34 cellular contexts compared by ENCODE assay signal in genomic region chr6:11814819-11815218, GRCh38. TPM values are rescaled to one million over a fixed set of nuclear protein-coding genes. Genes with fewer than 3 reads are reported as not detected.
DNase-seq lines count a peak whose midpoint lies in the region; ATAC-seq, FAIRE-seq and TF ChIP-seq lines count a peak whose summit lies in the region.
"Had no signal": no experiment of that assay in that cellular context is flagged by ENCODE, and none has a peak within 500 bp of the region (broad histone marks: within the 10 kb centered on the region; RNA-seq: fewer than 3 reads in every experiment).

No MANE protein-coding gene starts in this region.

- peak overlapping the region; percentile 17 for H2AFZ ChIP-seq in neuron (ENCODE audit: low read depth, low read length)

- H3K9me3 ChIP-seq in A549, result no peaks in the 10 kb centered on the region
- no peaks in the 10 kb centered on the region for H3K9me3 ChIP-seq in esophagus (ENCODE audit: control insufficient read depth in 2 of 2, insufficient read depth in 1 of 2, low read depth in 1 of 2, low read length in 1 of 2)
- no peaks in the 10 kb centered on the region for H3K9me3 ChIP-seq in neuron (ENCODE audit: low read length)
- H3K9me3 ChIP-seq: colonic mucosa, right atrium auricular region, spleen, testis had no signal

- FAIRE-seq in A549 (lab: Jason Lieb, UNC), result no peak
- FAIRE-seq: A204.1 had no signal

- H3K4me3 ChIP-seq in A549 (no peak overlapping the region), esophagus (ENCODE audit: low read depth in 1 of 2, low read length in 2 of 2) (no peak overlapping the region), neuron (ENCODE audit: low read length) (no peak overlapping the region)
- H3K4me3 ChIP-seq: cardiac muscle cell, colonic mucosa, lung, right atrium auricular region, spleen, testis had no signal

- TF ChIP-seq CTCF in A549 (IDR thresholded peaks at IDR 0.05) (no peak), RWPE1 (conservative IDR thresholded peaks at IDR 0.05; ENCODE audit: low read depth) (no peak)

- CTCF ChIA-PET in A549 (lab: Yijun Ruan, JAX), result interaction anchor here (1.0 to 1.6 kb wide), 4 partner anchors 11 to 113 kb away, joined by 3 to 4 read pairs (median 4); no protein-coding TSS in a partner anchor
- CTCF ChIA-PET in RWPE1 (lab: Yijun Ruan, JAX), result interaction anchor here (0.6 to 1.2 kb wide), 3 partner anchors 111 to 170 kb away, joined by 3 read pairs; no protein-coding TSS in a partner anchor

- peak overlapping the region; percentile 77 for H3K4me2 ChIP-seq in A549

- no peak for TF ChIP-seq POLR2A in A549 (IDR thresholded peaks at IDR 0.05; ENCODE audit: low read length)

- ATAC-seq in A549 (no peak), HG02840 (IDR thresholded peaks at IDR 0.05; ENCODE audit: low FRiP score, unreplicated experiment) (no peak)
- ATAC-seq: activated naive CD4-positive, alpha-beta T cell treated with anti-CD3 and anti-CD28 coated beads, Interleukin-2, amount 50 U/mL, for 72 hours; stimulated activated naive CD8-positive, alpha-beta T cell treated with anti-CD3 and anti-CD28 coated beads, Interleukin-15, Interleukin-2, amounts not matched to agents 100 U/mL and 50 U/mL, for 24 hours; T-cell had no signal

- TF ChIP-seq EP300 in A549 (IDR thresholded peaks at IDR 0.05), result no peak

- DNase-seq in A549 (ENCODE audit: low read depth in 1 of 2, low spot score in 1 of 2), result no peak
- no peak for DNase-seq in RWPE1 (ENCODE audit: low spot score)
- DNase-seq in activated CD4-positive, alpha-beta T cell treated with anti-CD3 and anti-CD28 coated beads for 4 hours, result no peak
- DNase-seq in NOMO-1 treated with DMSO at 0.1 percent for 48 hours (lab: John Stamatoyannopoulos, UW; ENCODE audit: unreplicated experiment), result no peak
- DNase-seq in NCI-H748 treated with DMSO at 0.1 percent for 48 hours (lab: John Stamatoyannopoulos, UW), result no peak
- DNase-seq: activated CD4-positive, alpha-beta T cell treated with anti-CD3 and anti-CD28 coated beads, Interleukin-2, amount 10 ng/mL, durations not matched to agents 7 days and 5 days; activated effector memory CD4-positive, alpha-beta T cell treated with Interleukin-2 at 50 U/mL for 16 hours; activated T-cell treated with anti-CD3 and anti-CD28 coated beads, Interleukin-2, amount 50 U/mL, for 1 hour; amygdala; CD4-positive, alpha-beta T cell; colonic mucosa; effector memory CD4-positive, alpha-beta T cell; erythroblast; NCI-H1417 treated with DMSO at 0.1 percent for 48 hours; NCI-H2081 treated with DMSO at 0.1 percent for 48 hours; NCI-H2227 treated with DMSO at 0.1 percent for 48 hours; NCI-H526 treated with DMSO at 0.1 percent for 48 hours; nephron progenitor cell; SIG-M5; spleen; stimulated activated CD4-positive, alpha-beta T cell treated with anti-CD3 and anti-CD28 coated beads, Interleukin-2, amount 100 ng/mL, for 24 hours; stimulated activated naive CD8-positive, alpha-beta T cell treated with anti-CD3 and anti-CD28 coated beads, Interleukin-15, Interleukin-2, amounts not matched to agents 100 U/mL and 50 U/mL, for 24 hours; T-cell; testis had no signal

- H3K36me3 ChIP-seq in esophagus (ENCODE audit: control insufficient read depth in 2 of 2, insufficient read depth in 2 of 2, low read length in 1 of 2), result no peaks in the 10 kb centered on the region
- no peaks in the 10 kb centered on the region for H3K36me3 ChIP-seq in neuron (ENCODE audit: insufficient read depth, low read length)
- H3K36me3 ChIP-seq: cardiac muscle cell, colonic mucosa, right atrium auricular region, spleen, WERI-Rb-1 had no signal

- POLR2A ChIA-PET in A549 (lab: Yijun Ruan, JAX) (no interaction called here), RWPE1 (lab: Yijun Ruan, JAX; ENCODE audit: low non-redundant PET) (no interaction called here)

- WGBS in A549 (ENCODE audit: missing lambda C conversion rate), result 81% methylated on average over 4 of the region's 4 CpGs
- 58 to 76% methylated on average over 4 of the region's 4 CpGs for WGBS in esophagus, 2 donors

- H3K27ac ChIP-seq in A549 (peak overlapping the region; percentile 69 to 87), RWPE1 (0 out of 2 replicates have a peak overlapping the region, but pooled peaks have one; percentile 27), esophagus (ENCODE audit: low read depth in 2 of 2, low read length in 1 of 2) (peak overlapping the region; percentile 7 to 53)
- H3K27ac ChIP-seq: cardiac muscle cell, colonic mucosa, HL-60, right atrium auricular region, spleen, testis, WERI-Rb-1 had no signal

- TF ChIP-seq RAD21 in A549 (conservative IDR thresholded peaks at IDR 0.05 in 1 of 2, IDR thresholded peaks at IDR 0.05 in 1 of 2), result no peak

- H3K4me1 ChIP-seq in A549 (peaks cover 42% of the 10 kb centered on the region), esophagus (ENCODE audit: control insufficient read depth in 2 of 2, insufficient read depth in 2 of 2, low read length in 1 of 2) (peaks cover 0 to 2% of the 10 kb centered on the region in 2 donors), neuron (ENCODE audit: insufficient read depth, low read length) (peaks cover 7% of the 10 kb centered on the region)
- H3K4me1 ChIP-seq: colonic mucosa had no signal

- no peaks in the 10 kb centered on the region for H3K27me3 ChIP-seq in esophagus (ENCODE audit: control insufficient read depth in 1 of 2, insufficient read depth in 2 of 2, low read length in 2 of 2)
- no peaks in the 10 kb centered on the region for H3K27me3 ChIP-seq in neuron (ENCODE audit: insufficient read depth, low read length)
- H3K27me3 ChIP-seq: cardiac muscle cell, colonic mucosa, right atrium auricular region, spleen, testis had no signal

TF ChIP-seq in A549, 52 proteins besides CTCF, POLR2A, EP300 and RAD21:
- no peak for TF ChIP-seq MAFK (IDR thresholded peaks at IDR 0.05; ENCODE audit: partially characterized antibody)
- TF ChIP-seq PBX3 (IDR thresholded peaks at IDR 0.05), result no peak
- no peak for TF ChIP-seq RCOR1 (IDR thresholded peaks at IDR 0.05; ENCODE audit: low read depth, low read length)
- TF ChIP-seq GATA3 (IDR thresholded peaks at IDR 0.05; ENCODE audit: borderline replicate concordance), result no peak
- TF ChIP-seq MYC (IDR thresholded peaks at IDR 0.05; ENCODE audit: borderline replicate concordance, low read length), result no peak
- TF ChIP-seq EHF (CRISPR knock-in tag; IDR thresholded peaks at IDR 0.05), result no peak
- no peak for TF ChIP-seq HDAC2 (IDR thresholded peaks at IDR 0.05)
- TF ChIP-seq MAZ (IDR thresholded peaks at IDR 0.05; ENCODE audit: borderline replicate concordance, low read depth, low read length), result no peak
- no peak for TF ChIP-seq HMGXB4 (CRISPR knock-in tag; IDR thresholded peaks at IDR 0.05; ENCODE audit: borderline replicate concordance)
TF ChIP-seq in A549: peak in this region for 0.

RNA-seq across cellular contexts. Expression of gene ADTRP, which starts 36.2 kb away (rescaled TPM):
- polyA plus RNA-seq in A549 (2011; rRNA removed) (0.57 and 0.82 TPM in 2 replicates), A549 (2017; fragmentation: RNase III; extraction: RNeasy Plus Mini Kit Qiagen cat#74134 plus additional on column Dnase treatment) (0.35 to 0.59 TPM (median 0.42 TPM) in 3 replicates), esophagus (under 1 TPM; 0.31 to 0.35 TPM)
- 0.12 and 0.21 TPM in 2 replicates for polyA plus RNA-seq in A549 (2012; cell fraction: cytosol; rRNA removed)
- polyA plus RNA-seq in A549 (2012; cell fraction: nucleus; rRNA removed), result 0.11 and 0.19 TPM in 2 replicates
- 0.25 and 0.44 TPM in 2 replicates for polyA minus RNA-seq in A549 (2011; rRNA and poly(A)+ RNA removed)
- polyA plus RNA-seq: cardiac muscle cell had no signal

Comparison
In these comparisons a context has a peak if more than half of its experiments do, and no peak if none do; other contexts are left out.
1. H3K27ac ChIP-seq: peak in every context shown above with its lines; median percentile 78 in A549; 30 in esophagus; 27 in RWPE1.